Comparison of ENCODE assay signal across 16 cellular contexts in the genomic region with DNA sequence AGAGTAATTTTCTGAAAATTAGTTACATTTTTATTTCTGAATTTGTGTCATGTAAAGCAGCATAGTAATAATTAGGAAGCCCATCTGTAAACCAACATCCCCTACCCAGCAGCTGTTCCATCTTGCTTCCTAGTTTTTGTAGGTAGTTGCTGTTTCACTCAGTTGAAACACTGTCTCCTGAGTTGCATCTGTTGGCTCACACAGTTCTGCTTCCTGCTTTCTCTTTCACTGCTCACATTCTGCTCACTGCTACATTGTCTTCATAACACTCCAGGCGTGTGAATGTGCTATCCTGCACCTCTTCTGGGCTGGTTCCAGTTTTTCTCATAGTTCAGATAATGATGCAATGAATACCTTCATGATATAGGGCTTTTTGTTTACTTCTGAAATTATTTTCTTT.
DNase-seq lines count a peak whose midpoint lies in the region; ATAC-seq and TF ChIP-seq lines count a peak whose summit lies in the region.
"Had no signal": no experiment of that assay in that cellular context is flagged by ENCODE, and none has a peak within 500 bp of the region (broad histone marks: within the 10 kb centered on the region; RNA-seq: fewer than 3 reads in every experiment).

No MANE protein-coding gene starts in this region.

- H3K9me3 ChIP-seq in lower lobe of right lung, result no peaks in the 10 kb centered on the region
- H3K9me3 ChIP-seq: SJCRH30 had no signal

- no peaks in the 10 kb centered on the region for H3K4me1 ChIP-seq in lower lobe of right lung
- H3K4me1 ChIP-seq: SJCRH30 had no signal

- no peak overlapping the region for H3K4me3 Mint-ChIP-seq in activated CD4-positive, alpha-beta T cell treated with anti-CD3 and anti-CD28 coated beads for 36 hours
- H3K4me3 Mint-ChIP-seq: activated CD4-positive, alpha-beta T cell treated with anti-CD3 and anti-CD28 coated beads, Interleukin-2, amount 10 ng/mL, durations not matched to agents 7 days and 5 days; activated naive CD8-positive, alpha-beta T cell; stimulated activated effector memory CD8-positive, alpha-beta T cell treated with anti-CD3 and anti-CD28 coated beads, Interleukin-12 subunit alpha, Interleukin-12 subunit beta, amount 100 ng/mL, for 72 hours had no signal

- no peaks in the 10 kb centered on the region for H3K27me3 ChIP-seq in lower lobe of right lung (ENCODE audit: low read depth)
- H3K27me3 ChIP-seq: hepatocyte, SJCRH30 had no signal

- peak; percentile 55 for ATAC-seq in activated CD4-positive, alpha-beta T cell treated with anti-CD3 and anti-CD28 coated beads for 36 hours
- peak; percentile 91 for ATAC-seq in HG02571 (IDR thresholded peaks at IDR 0.05; ENCODE audit: unreplicated experiment)
- ATAC-seq in HG03354 (IDR thresholded peaks at IDR 0.05; ENCODE audit: poor library complexity, severe bottlenecking, unreplicated experiment), result peak; percentile 93
- ATAC-seq in sciatic nerve, result no peak
- no peak for ATAC-seq in lower lobe of right lung
- ATAC-seq: stimulated activated effector memory CD8-positive, alpha-beta T cell treated with anti-CD3 and anti-CD28 coated beads, Interleukin-12 subunit alpha, Interleukin-12 subunit beta, amount 100 ng/mL, for 72 hours had no signal

- intact Hi-C loops in activated CD4-positive, alpha-beta T cell treated with anti-CD3 and anti-CD28 coated beads for 36 hours (cut with DNase I, micrococcal nuclease), result no loop called here
- intact Hi-C loops in sciatic nerve (cut with DNase I) (no loop called here), lower lobe of right lung (cut with DNase I) (no loop called here)

- TF ChIP-seq CTCF in RWPE1 (conservative IDR thresholded peaks at IDR 0.05; ENCODE audit: low read depth) (no peak), lower lobe of right lung (IDR thresholded peaks at IDR 0.05) (no peak)

- DNase-seq in activated CD4-positive, alpha-beta T cell treated with anti-CD3 and anti-CD28 coated beads for 36 hours, result no peak
- DNase-seq in activated CD4-positive, alpha-beta T cell treated with anti-CD3 and anti-CD28 coated beads, Interleukin-2, amount 50 U/mL, for 48 hours, result no peak
- DNase-seq in RWPE1 (ENCODE audit: low spot score) (no peak), DMS53 (lab: John Stamatoyannopoulos, UW) (no peak), sciatic nerve (ENCODE audit: low spot score) (no peak), lower lobe of right lung (no peak)
- DNase-seq: activated CD4-positive, alpha-beta T cell treated with anti-CD3 and anti-CD28 coated beads, Interleukin-2, amount 10 ng/mL, durations not matched to agents 7 days and 5 days; NCI-H2081 treated with DMSO at 0.1 percent for 48 hours; SJCRH30 had no signal

- H3K36me3 ChIP-seq in lower lobe of right lung, result no peaks in the 10 kb centered on the region
- H3K36me3 ChIP-seq: SJCRH30 had no signal

- H3K27ac Mint-ChIP-seq in activated CD4-positive, alpha-beta T cell treated with anti-CD3 and anti-CD28 coated beads for 36 hours, result no peak overlapping the region
- H3K27ac Mint-ChIP-seq: activated CD4-positive, alpha-beta T cell treated with anti-CD3 and anti-CD28 coated beads, Interleukin-2, amount 10 ng/mL, durations not matched to agents 7 days and 5 days; activated naive CD8-positive, alpha-beta T cell; stimulated activated effector memory CD8-positive, alpha-beta T cell treated with anti-CD3 and anti-CD28 coated beads, Interleukin-12 subunit alpha, Interleukin-12 subunit beta, amount 100 ng/mL, for 72 hours had no signal

- CTCF ChIA-PET in activated CD4-positive, alpha-beta T cell treated with anti-CD3 and anti-CD28 coated beads for 36 hours (lab: Charles Lee), result no interaction called here
- CTCF ChIA-PET in RWPE1 (lab: Yijun Ruan, JAX), result no interaction called here

- POLR2A ChIA-PET in activated CD4-positive, alpha-beta T cell treated with anti-CD3 and anti-CD28 coated beads for 36 hours (lab: Charles Lee), result no interaction called here
- POLR2A ChIA-PET in RWPE1 (lab: Yijun Ruan, JAX; ENCODE audit: low non-redundant PET), result no interaction called here

- H3K4me3 ChIP-seq in lower lobe of right lung, result no peak overlapping the region
- H3K4me3 ChIP-seq: hepatocyte, SJCRH30, smooth muscle cell had no signal

- no peaks in the 10 kb centered on the region for H3K36me3 Mint-ChIP-seq in activated CD4-positive, alpha-beta T cell treated with anti-CD3 and anti-CD28 coated beads for 36 hours (ENCODE audit: low read depth)
- H3K36me3 Mint-ChIP-seq: activated naive CD8-positive, alpha-beta T cell; stimulated activated effector memory CD8-positive, alpha-beta T cell treated with anti-CD3 and anti-CD28 coated beads, Interleukin-12 subunit alpha, Interleukin-12 subunit beta, amount 100 ng/mL, for 72 hours had no signal

- peaks cover 4% of the 10 kb centered on the region for H3K27me3 Mint-ChIP-seq in activated CD4-positive, alpha-beta T cell treated with anti-CD3 and anti-CD28 coated beads for 36 hours
- H3K27me3 Mint-ChIP-seq: activated CD4-positive, alpha-beta T cell treated with anti-CD3 and anti-CD28 coated beads, Interleukin-2, amount 10 ng/mL, durations not matched to agents 7 days and 5 days; activated naive CD8-positive, alpha-beta T cell had no signal

- H3K27ac ChIP-seq in RWPE1, result no peak overlapping the region
- H3K27ac ChIP-seq in lower lobe of right lung, result no peak overlapping the region
- H3K27ac ChIP-seq: hepatocyte, HL-60, SJCRH30 had no signal

- no peaks in the 10 kb centered on the region for H3K9me3 Mint-ChIP-seq in activated CD4-positive, alpha-beta T cell treated with anti-CD3 and anti-CD28 coated beads for 36 hours (ENCODE audit: low read depth)

- peaks cover 7% of the 10 kb centered on the region for H3K4me1 Mint-ChIP-seq in activated CD4-positive, alpha-beta T cell treated with anti-CD3 and anti-CD28 coated beads for 36 hours
- H3K4me1 Mint-ChIP-seq: stimulated activated effector memory CD8-positive, alpha-beta T cell treated with anti-CD3 and anti-CD28 coated beads, Interleukin-12 subunit alpha, Interleukin-12 subunit beta, amount 100 ng/mL, for 72 hours had no signal

Comparison
In these comparisons a context has a peak if more than half of its experiments do, and no peak if none do; other contexts are left out.
1. ATAC-seq: peak in activated CD4-positive, alpha-beta T cell treated with anti-CD3 and anti-CD28 coated beads for 36 hours (single experiment), HG02571 (single experiment) and HG03354 (single experiment); none in sciatic nerve (single experiment) and lower lobe of right lung (0 of 2).